Comparison of ENCODE assay signal across 18 cellular contexts in genomic region chr17:19719365-19720209, GRCh38. TPM values are rescaled to one million over a fixed set of nuclear protein-coding genes. Genes with fewer than 3 reads are reported as not detected.
A peak's percentile ranks its signal among the peaks of the same experiment; 100 is the strongest.
DNase-seq lines count a peak whose midpoint lies in the region; ATAC-seq and TF ChIP-seq lines count a peak whose summit lies in the region.
"Had no signal": no experiment of that assay in that cellular context is flagged by ENCODE, and none has a peak within 500 bp of the region (broad histone marks: within the 10 kb centered on the region; RNA-seq: fewer than 3 reads in every experiment).

No MANE protein-coding gene starts in this region.

- ATAC-seq in GM21360 (IDR thresholded peaks at IDR 0.05; ENCODE audit: unreplicated experiment) (no peak), HG03457 (IDR thresholded peaks at IDR 0.05; ENCODE audit: unreplicated experiment) (no peak)
- ATAC-seq: effector memory CD8-positive, alpha-beta T cell had no signal

- H3K27ac ChIP-seq in esophagus squamous epithelium (peak overlapping the region; percentile 38 to 82 (median 58)), neural progenitor cell (no peak overlapping the region)
- H3K27ac ChIP-seq: adrenal gland, right atrium auricular region had no signal

- H3K36me3 ChIP-seq in esophagus squamous epithelium = no peaks in the 10 kb centered on the region
- H3K36me3 ChIP-seq in neural progenitor cell = no peaks in the 10 kb centered on the region
- H3K36me3 ChIP-seq: adrenal gland, right atrium auricular region had no signal

- no peaks in the 10 kb centered on the region for H4K20me1 ChIP-seq in neural progenitor cell (ENCODE audit: low read depth)

- no peak for TF ChIP-seq POLR2A in esophagus squamous epithelium (IDR thresholded peaks at IDR 0.05)

- peak overlapping the region; percentile 15 for H3K27ac Mint-ChIP-seq in neural progenitor cell
- H3K27ac Mint-ChIP-seq: activated B cell treated with CpG ODN at 0.5 μM for 24 hours; effector memory CD8-positive, alpha-beta T cell had no signal

- WGBS in esophagus squamous epithelium, 2 donors = 84 to 87% methylated on average over 13 to 14 of the region's 23 CpGs

- H3K4me3 ChIP-seq in esophagus squamous epithelium = no peak overlapping the region
- no peak overlapping the region for H3K4me3 ChIP-seq in neural progenitor cell
- H3K4me3 ChIP-seq: adrenal gland, lung, right atrium auricular region had no signal

- no peaks in the 10 kb centered on the region for H3F3A ChIP-seq in neural progenitor cell (ENCODE audit: low read depth)

- H3K9me3 ChIP-seq in esophagus squamous epithelium (no peaks in the 10 kb centered on the region), neural progenitor cell (ENCODE audit: low read depth) (no peaks in the 10 kb centered on the region)
- H3K9me3 ChIP-seq: adrenal gland, right atrium auricular region had no signal

- no peaks in the 10 kb centered on the region for H3K36me3 Mint-ChIP-seq in neural progenitor cell

- no peak overlapping the region for H3K9ac ChIP-seq in neural progenitor cell

- H3K4me3 Mint-ChIP-seq in neural progenitor cell = no peak overlapping the region
- H3K4me3 Mint-ChIP-seq: activated B cell treated with CpG ODN at 0.5 μM for 24 hours; central memory CD8-positive, alpha-beta T cell; effector memory CD8-positive, alpha-beta T cell had no signal

- H3K27me3 ChIP-seq in esophagus squamous epithelium = no peaks in the 10 kb centered on the region
- no peaks in the 10 kb centered on the region for H3K27me3 ChIP-seq in neural progenitor cell
- H3K27me3 ChIP-seq: adrenal gland, right atrium auricular region had no signal

- H2AFZ ChIP-seq in neural progenitor cell (replicated peaks) = no peak overlapping the region

- TF ChIP-seq CTCF in esophagus squamous epithelium (IDR thresholded peaks at IDR 0.05) (no peak), neural progenitor cell (IDR thresholded peaks at IDR 0.05) (no peak)

- no peaks in the 10 kb centered on the region for H3K79me2 ChIP-seq in neural progenitor cell (ENCODE audit: low read depth)

- no peaks in the 10 kb centered on the region for H3K9me3 Mint-ChIP-seq in neural progenitor cell
- H3K9me3 Mint-ChIP-seq: activated B cell treated with CpG ODN at 0.5 μM for 24 hours; central memory CD8-positive, alpha-beta T cell; effector memory CD8-positive, alpha-beta T cell had no signal

- peaks cover 10% of the 10 kb centered on the region for H3K27me3 Mint-ChIP-seq in neural progenitor cell (ENCODE audit: insufficient read depth, low read depth)

- intact Hi-C loops in esophagus squamous epithelium (cut with DNase I) = no loop called here

- DNase-seq in ELR (ENCODE audit: low read depth) (peak; percentile 13), NCI-H226 (peak; percentile 73), esophagus squamous epithelium (lab: John Stamatoyannopoulos, UW) (no peak), neural progenitor cell (ENCODE audit: low spot score) (no peak), SIG-M5 treated with dmso at 0.1 percent for 504 hours (lab: John Stamatoyannopoulos, UW; ENCODE audit: unreplicated experiment) (no peak)
- DNase-seq in activated CD4-positive, alpha-beta T cell treated with anti-CD3 and anti-CD28 coated beads for 1 hour = no peak
- DNase-seq: activated B cell treated with CpG ODN at 0.5 μM for 24 hours; effector memory CD8-positive, alpha-beta T cell; HCEC 1CT; NCI-H2081 had no signal

- peaks cover 23 to 85% (median 51%) of the 10 kb centered on the region in 3 donors for H3K4me1 ChIP-seq in esophagus squamous epithelium
- peaks cover 25% of the 10 kb centered on the region for H3K4me1 ChIP-seq in neural progenitor cell

- H3K4me2 ChIP-seq in neural progenitor cell = no peak overlapping the region

- H3K4me1 Mint-ChIP-seq in neural progenitor cell = peaks cover 28% of the 10 kb centered on the region
- H3K4me1 Mint-ChIP-seq: central memory CD8-positive, alpha-beta T cell had no signal

RNA-seq across cellular contexts. Expression of gene SLC47A2, which starts 3.2 kb away (rescaled TPM):
- total RNA-seq in esophagus squamous epithelium (1 to 10 TPM in 1 of 4 donors, under 1 TPM in 2, not detected in 1; 0.56 to 2.2 (median 0.76) TPM), neural progenitor cell (ENCODE audit: low replicate concordance) (0.39 and 0.43 TPM in 2 replicates)
- total RNA-seq: activated B cell treated with CpG ODN at 0.5 μM for 24 hours; fibroblast of villous mesenchyme; right atrium auricular region; T-helper 2 cell treated with Interferon-gamma antibody and Interleukin-4, amounts not matched to agents 100 ng/mL and 5 ng/mL, for 36 hours had no signal

RNA-seq across cellular contexts. Expression of gene ALDH3A1, which starts 28.5 kb away (rescaled TPM):
- 1,000 to 10,000 TPM in 1 of 4 donors, 100 to 1,000 TPM in 3; 480 to 2,454 (median 606) TPM for total RNA-seq in esophagus squamous epithelium
- 1.4 TPM in 1 of 2 replicates, not detected in the other for total RNA-seq in neural progenitor cell (ENCODE audit: low replicate concordance)
- total RNA-seq: activated B cell treated with CpG ODN at 0.5 μM for 24 hours; fibroblast of villous mesenchyme; T-helper 2 cell treated with Interferon-gamma antibody and Interleukin-4, amounts not matched to agents 100 ng/mL and 5 ng/mL, for 36 hours had no signal

Comparison
In these comparisons a context has a peak if more than half of its experiments do, and no peak if none do; other contexts are left out.
1. DNase-seq: peak in ELR (single experiment) and NCI-H226 (single experiment); none in esophagus squamous epithelium (single experiment), neural progenitor cell (single experiment), SIG-M5 treated with dmso at 0.1 percent for 504 hours (single experiment) and activated CD4-positive, alpha-beta T cell treated with anti-CD3 and anti-CD28 coated beads for 1 hour (single experiment).
2. RNA of gene ALDH3A1, which starts 28.5 kb away (total RNA-seq): 480 to 2,454 TPM in esophagus squamous epithelium; 1.4 TPM in neural progenitor cell; every median in the first group is over 100 times any median in the second.